Comparison of ENCODE assay signal across 20 cellular contexts in genomic region chr7:47294569-47295222, GRCh38.
DNase-seq lines count a peak whose midpoint lies in the region; ATAC-seq and TF ChIP-seq lines count a peak whose summit lies in the region.
"Had no signal": no experiment of that assay in that cellular context is flagged by ENCODE, and none has a peak within 500 bp of the region (broad histone marks: within the 10 kb centered on the region; RNA-seq: fewer than 3 reads in every experiment).

No MANE protein-coding gene starts in this region.

- H3K27ac ChIP-seq in Peyer's patch (peak overlapping the region in 3 of 4 donors; percentile 3 to 65 (median 62)), esophagus squamous epithelium (peak overlapping the region in 3 of 4 donors; percentile 40 to 52 (median 49)), muscle layer of duodenum (ENCODE audit: low read length) (peak overlapping the region; percentile 28), suprapubic skin (peak overlapping the region; percentile 66)

- H3K4me1 ChIP-seq in Peyer's patch (no peaks in the 10 kb centered on the region), esophagus squamous epithelium (peaks cover 4 to 55% (median 25%) of the 10 kb centered on the region in 3 donors), muscle layer of duodenum (ENCODE audit: control insufficient read depth in 1 of 2, insufficient read depth in 2 of 2, low read length in 2 of 2) (no peaks in the 10 kb centered on the region), suprapubic skin (peaks cover 43% of the 10 kb centered on the region)
- H3K4me1 ChIP-seq: prostate gland had no signal

- H3K4me3 ChIP-seq in Peyer's patch (no peak overlapping the region), esophagus squamous epithelium (no peak overlapping the region), muscle layer of duodenum (ENCODE audit: low read depth in 1 of 2, low read length in 2 of 2) (no peak overlapping the region), suprapubic skin (no peak overlapping the region)
- H3K4me3 ChIP-seq: prostate gland had no signal

- 75 to 82% methylated on average over 4 of the region's 4 CpGs for WGBS in esophagus squamous epithelium, 2 donors
- WGBS in suprapubic skin: 77% methylated on average over 4 of the region's 4 CpGs

- TF ChIP-seq CTCF in Peyer's patch (IDR thresholded peaks at IDR 0.05): no peak
- no peak for TF ChIP-seq CTCF in esophagus squamous epithelium (IDR thresholded peaks at IDR 0.05)
- TF ChIP-seq CTCF in suprapubic skin (IDR thresholded peaks at IDR 0.05): no peak

- TF ChIP-seq EP300 in suprapubic skin (IDR thresholded peaks at IDR 0.05): no peak

- DNase-seq in Peyer's patch (no peak), esophagus squamous epithelium (lab: John Stamatoyannopoulos, UW) (no peak), suprapubic skin (ENCODE audit: low spot score in 2 of 2) (peak in 1 of 2 donors; percentile 52), NCI-H524 (lab: John Stamatoyannopoulos, UW) (no peak), NCI-H82 (lab: John Stamatoyannopoulos, UW) (no peak)
- no peak for DNase-seq in central memory CD4-positive, alpha-beta T cell
- DNase-seq: activated gamma-delta T cell, C1 segment of cervical spinal cord, DMS 273 treated with DMSO at 0.1 percent for 48 hours, GF-D8, GOT3, Kasumi-1, kidney glomerular epithelial cell, naive B cell, NCI-H1436, NCI-H345, SIG-M5 had no signal

- no peak for ATAC-seq in GM19463 (IDR thresholded peaks at IDR 0.05; ENCODE audit: unreplicated experiment)

- H3K36me3 ChIP-seq in Peyer's patch (peaks cover 0 to 65% (median 0%) of the 10 kb centered on the region in 3 donors), esophagus squamous epithelium (no peaks in the 10 kb centered on the region), muscle layer of duodenum (ENCODE audit: control insufficient read depth in 1 of 2, insufficient read depth in 2 of 2, low read length in 2 of 2) (peaks cover 30 to 39% of the 10 kb centered on the region in 2 donors), suprapubic skin (peaks cover 4% of the 10 kb centered on the region)
- H3K36me3 ChIP-seq: prostate gland had no signal

- H3K27me3 ChIP-seq in Peyer's patch (no peaks in the 10 kb centered on the region), esophagus squamous epithelium (no peaks in the 10 kb centered on the region), muscle layer of duodenum (ENCODE audit: low read depth, low read length) (no peaks in the 10 kb centered on the region), suprapubic skin (no peaks in the 10 kb centered on the region)

- intact Hi-C loops in esophagus squamous epithelium (cut with DNase I): no loop called here

- H3K9me3 ChIP-seq in Peyer's patch: no peaks in the 10 kb centered on the region
- H3K9me3 ChIP-seq in esophagus squamous epithelium: no peaks in the 10 kb centered on the region
- H3K9me3 ChIP-seq in muscle layer of duodenum (ENCODE audit: control insufficient read depth in 1 of 2, low read length in 2 of 2): no peaks in the 10 kb centered on the region
- H3K9me3 ChIP-seq in suprapubic skin: no peaks in the 10 kb centered on the region
- H3K9me3 ChIP-seq: prostate gland had no signal

- TF ChIP-seq POLR2A in Peyer's patch (IDR thresholded peaks at IDR 0.05) (no peak), esophagus squamous epithelium (IDR thresholded peaks at IDR 0.05) (no peak), suprapubic skin (IDR thresholded peaks at IDR 0.05) (no peak)
